22 cellular contexts compared by ENCODE assay signal in genomic region chr2:46023165-46023854, GRCh38.
"Had no signal": no experiment of that assay in that cellular context is flagged by ENCODE, and none has a peak within 500 bp of the region (broad histone marks: within the 10 kb centered on the region; RNA-seq: fewer than 3 reads in every experiment).

No MANE protein-coding gene starts in this region.

- H3K27ac Mint-ChIP-seq: activated naive CD4-positive, alpha-beta T cell treated with anti-CD3 and anti-CD28 coated beads for 36 hours; activated naive CD8-positive, alpha-beta T cell; IgD-negative memory B cell; T-cell had no signal

- ATAC-seq: Panc1, Right ventricle myocardium inferior, T-cell had no signal

- H3K4me1 Mint-ChIP-seq: brain had no signal

- H3K27me3 Mint-ChIP-seq: activated naive CD8-positive, alpha-beta T cell; brain; IgD-negative memory B cell; T-cell had no signal

- DNase-seq: activated CD4-positive, alpha-beta T cell treated with anti-CD3 and anti-CD28 coated beads for 4 hours; activated CD4-positive, CD25-positive, alpha-beta regulatory T cell; activated CD8-positive, alpha-beta memory T cell treated with anti-CD3 and anti-CD28 coated beads, Interleukin-2, amount 50 U/mL, for 48 hours; activated gamma-delta T cell; activated naive CD4-positive, alpha-beta T cell treated with anti-CD3 and anti-CD28 coated beads for 36 hours; activated T-cell treated with anti-CD3 and anti-CD28 coated beads, Interleukin-2, amount 50 U/mL, for 1 hour; amygdala; KG1; NCI-H1048; NCI-H146; NCI-H187 treated with DMSO at 0.1 percent for 48 hours; NCI-H2171 treated with DMSO at 0.1 percent for 48 hours; NCI-H226; NCI-H526 treated with DMSO at 0.1 percent for 48 hours; OCI-M1; RPMI8226; T-cell had no signal

- H3K9me3 Mint-ChIP-seq: activated naive CD4-positive, alpha-beta T cell treated with anti-CD3 and anti-CD28 coated beads for 36 hours; brain; IgD-negative memory B cell; T-cell had no signal

- H3K4me3 Mint-ChIP-seq: activated naive CD4-positive, alpha-beta T cell treated with anti-CD3 and anti-CD28 coated beads for 36 hours; activated naive CD8-positive, alpha-beta T cell; IgD-negative memory B cell; T-cell had no signal
